2 cellular contexts compared by ENCODE assay signal in genomic region chr4:159101983-159102622, GRCh38.
TF ChIP-seq lines count a peak whose summit lies in the region.

No MANE protein-coding gene starts in this region.

TF ChIP-seq in HCT116, 20 proteins besides CTCF, POLR2A, EP300 and RAD21 (continued from another document):
- TF ChIP-seq CEBPB (IDR thresholded peaks at IDR 0.05; ENCODE audit: low read depth) (no peak), EGR1 (IDR thresholded peaks at IDR 0.05; ENCODE audit: low read depth) (no peak), ZFX (IDR thresholded peaks at IDR 0.05) (no peak), SRF (IDR thresholded peaks at IDR 0.05; ENCODE audit: low read depth) (no peak), REST (IDR thresholded peaks at IDR 0.05; ENCODE audit: low read depth) (no peak)
- TF ChIP-seq, protein P1, sequence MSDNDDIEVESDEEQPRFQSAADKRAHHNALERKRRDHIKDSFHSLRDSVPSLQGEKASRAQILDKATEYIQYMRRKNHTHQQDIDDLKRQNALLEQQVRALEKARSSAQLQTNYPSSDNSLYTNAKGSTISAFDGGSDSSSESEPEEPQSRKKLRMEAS (IDR thresholded peaks at IDR 0.05): no peak

TF ChIP-seq in WTC11, 78 proteins besides CTCF, POLR2A, EP300 and RAD21 (continued from another document):
- TF ChIP-seq, protein P2, sequence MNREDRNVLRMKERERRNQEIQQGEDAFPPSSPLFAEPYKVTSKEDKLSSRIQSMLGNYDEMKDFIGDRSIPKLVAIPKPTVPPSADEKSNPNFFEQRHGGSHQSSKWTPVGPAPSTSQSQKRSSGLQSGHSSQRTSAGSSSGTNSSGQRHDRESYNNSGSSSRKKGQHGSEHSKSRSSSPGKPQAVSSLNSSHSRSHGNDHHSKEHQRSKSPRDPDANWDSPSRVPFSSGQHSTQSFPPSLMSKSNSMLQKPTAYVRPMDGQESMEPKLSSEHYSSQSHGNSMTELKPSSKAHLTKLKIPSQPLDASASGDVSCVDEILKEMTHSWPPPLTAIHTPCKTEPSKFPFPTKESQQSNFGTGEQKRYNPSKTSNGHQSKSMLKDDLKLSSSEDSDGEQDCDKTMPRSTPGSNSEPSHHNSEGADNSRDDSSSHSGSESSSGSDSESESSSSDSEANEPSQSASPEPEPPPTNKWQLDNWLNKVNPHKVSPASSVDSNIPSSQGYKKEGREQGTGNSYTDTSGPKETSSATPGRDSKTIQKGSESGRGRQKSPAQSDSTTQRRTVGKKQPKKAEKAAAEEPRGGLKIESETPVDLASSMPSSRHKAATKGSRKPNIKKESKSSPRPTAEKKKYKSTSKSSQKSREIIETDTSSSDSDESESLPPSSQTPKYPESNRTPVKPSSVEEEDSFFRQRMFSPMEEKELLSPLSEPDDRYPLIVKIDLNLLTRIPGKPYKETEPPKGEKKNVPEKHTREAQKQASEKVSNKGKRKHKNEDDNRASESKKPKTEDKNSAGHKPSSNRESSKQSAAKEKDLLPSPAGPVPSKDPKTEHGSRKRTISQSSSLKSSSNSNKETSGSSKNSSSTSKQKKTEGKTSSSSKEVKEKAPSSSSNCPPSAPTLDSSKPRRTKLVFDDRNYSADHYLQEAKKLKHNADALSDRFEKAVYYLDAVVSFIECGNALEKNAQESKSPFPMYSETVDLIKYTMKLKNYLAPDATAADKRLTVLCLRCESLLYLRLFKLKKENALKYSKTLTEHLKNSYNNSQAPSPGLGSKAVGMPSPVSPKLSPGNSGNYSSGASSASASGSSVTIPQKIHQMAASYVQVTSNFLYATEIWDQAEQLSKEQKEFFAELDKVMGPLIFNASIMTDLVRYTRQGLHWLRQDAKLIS (CRISPR knock-in tag; IDR thresholded peaks at IDR 0.05; ENCODE audit: borderline replicate concordance): 0 out of 2 replicates have a peak, but pooled peaks have one; percentile 57
